Comparison of ENCODE assay signal across 8 cellular contexts in genomic region chr9:137295313-137296213, GRCh38. TPM values are rescaled to one million over a fixed set of nuclear protein-coding genes. Genes with fewer than 3 reads are reported as not detected.
A peak's percentile ranks its signal among the peaks of the same experiment; 100 is the strongest.
DNase-seq lines count a peak whose midpoint lies in the region; ATAC-seq, FAIRE-seq and TF ChIP-seq lines count a peak whose summit lies in the region.

No MANE protein-coding gene starts in this region.

- no peak overlapping the region for H2AFZ ChIP-seq in PC-9
- no peak overlapping the region for H2AFZ ChIP-seq in astrocyte (ENCODE audit: low read depth, low read length)

- no peaks in the 10 kb centered on the region for H3K9me3 Mint-ChIP-seq in astrocyte (ENCODE audit: unreplicated experiment)

- no peaks in the 10 kb centered on the region for H3K27me3 ChIP-seq in PC-9 (ENCODE audit: insufficient read depth, low read depth)
- peaks cover 14% of the 10 kb centered on the region for H3K27me3 ChIP-seq in astrocyte (ENCODE audit: insufficient read depth, low read length)
- H3K27me3 ChIP-seq in iPS-18a (ENCODE audit: control insufficient read depth, insufficient read depth, low read length): peaks cover 53% of the 10 kb centered on the region

- H3K79me2 ChIP-seq in PC-9 (ENCODE audit: low read depth) (peaks cover 18% of the 10 kb centered on the region), astrocyte (ENCODE audit: insufficient read depth, low read length) (no peaks in the 10 kb centered on the region)

- H3K4me3 Mint-ChIP-seq in astrocyte (ENCODE audit: unreplicated experiment): no peak overlapping the region

- no TSS peak for BruUV-seq in PC-9 (replicated peaks; lab: Mats Ljungman, UMichigan)

- H3K27ac Mint-ChIP-seq in astrocyte (ENCODE audit: unreplicated experiment): no peak overlapping the region

- H3F3A ChIP-seq in PC-9 (ENCODE audit: insufficient read depth, low read depth): peaks cover 33% of the 10 kb centered on the region

- H3K36me3 ChIP-seq in PC-9 (ENCODE audit: low read depth): no peaks in the 10 kb centered on the region
- no peaks in the 10 kb centered on the region for H3K36me3 ChIP-seq in astrocyte (ENCODE audit: insufficient read depth, low read length)
- no peaks in the 10 kb centered on the region for H3K36me3 ChIP-seq in iPS-18a (ENCODE audit: control insufficient read depth, low read depth, low read length)

- POLR2A ChIA-PET in PC-9 (lab: Charles Lee; ENCODE audit: unreplicated experiment): no interaction called here

- H3K36me3 Mint-ChIP-seq in astrocyte (ENCODE audit: low read depth, unreplicated experiment): no peaks in the 10 kb centered on the region

- H3K4me1 ChIP-seq in PC-9 (replicated peaks; ENCODE audit: insufficient read depth) (peaks cover 11% of the 10 kb centered on the region), astrocyte (ENCODE audit: insufficient read depth, low read length) (peaks cover 35% of the 10 kb centered on the region), iPS-18a (ENCODE audit: control insufficient read depth, low read depth, low read length) (peaks cover 28% of the 10 kb centered on the region)

- intact Hi-C loops in PC-9 (cut with micrococcal nuclease; ENCODE audit: unreplicated experiment): no loop called here

- no peak for FAIRE-seq in astrocyte (lab: Jason Lieb, UNC)

- TF ChIP-seq CTCF in PC-9 (conservative IDR thresholded peaks at IDR 0.05) (peak; percentile 15; the same call in 1 of the 2 replicates), astrocyte (IDR thresholded peaks at IDR 0.05; ENCODE audit: insufficient read depth, low read depth, low read length) (peak; percentile 5)

- peaks cover 14% of the 10 kb centered on the region for H4K20me1 ChIP-seq in PC-9 (ENCODE audit: insufficient read depth)
- H4K20me1 ChIP-seq in astrocyte (ENCODE audit: insufficient read depth, low read length): peaks cover 3% of the 10 kb centered on the region

- H3K9ac ChIP-seq in astrocyte (ENCODE audit: low read length) (no peak overlapping the region), iPS-18a (ENCODE audit: low read length) (no peak overlapping the region)

- H3K4me3 ChIP-seq in PC-9 (peak overlapping the region; percentile 50; the same call in 1 of the 2 replicates), astrocyte (ENCODE audit: insufficient read depth, low read depth, low read length) (peak overlapping the region; percentile 5), iPS-18a (ENCODE audit: low read length) (peak overlapping the region; percentile 52)

- no peaks in the 10 kb centered on the region for H3K9me3 ChIP-seq in PC-9 (ENCODE audit: insufficient read depth, low read depth)
- H3K9me3 ChIP-seq in astrocyte (ENCODE audit: insufficient read depth, low read depth, low read length): peaks cover 4% of the 10 kb centered on the region
- H3K9me3 ChIP-seq in iPS-18a (ENCODE audit: control insufficient read depth, low read depth, low read length): no peaks in the 10 kb centered on the region

- CTCF ChIA-PET in PC-9 (lab: Charles Lee): no interaction called here

- H3K4me2 ChIP-seq in PC-9 (peak overlapping the region; percentile 75), astrocyte (ENCODE audit: low read length) (peak overlapping the region; percentile 70)

- ATAC-seq in GM18868 (IDR thresholded peaks at IDR 0.05; ENCODE audit: unreplicated experiment) (peak; percentile 42), GM18858 (IDR thresholded peaks at IDR 0.05; ENCODE audit: unreplicated experiment) (no peak)

- peaks cover 6% of the 10 kb centered on the region for H3K4me1 Mint-ChIP-seq in astrocyte (ENCODE audit: low read depth, unreplicated experiment)

- DNase-seq in AG08396 (ENCODE audit: low spot score) (peak; percentile 91), PC-9 (peak in 1 of 2 experiments; percentile 77), astrocyte (ENCODE audit: low read depth) (no peak), NCI-H1092 (lab: John Stamatoyannopoulos, UW) (no peak)
- peak; percentile 46 for DNase-seq in stimulated activated CD4-positive, alpha-beta T cell treated with anti-CD3 and anti-CD28 coated beads, Interleukin-4, amount 100 ng/mL, for 24 hours

- H3K9me2 ChIP-seq in PC-9 (ENCODE audit: insufficient read depth): no peaks in the 10 kb centered on the region

- no peak overlapping the region for H3K27ac ChIP-seq in PC-9
- no peak overlapping the region for H3K27ac ChIP-seq in astrocyte (ENCODE audit: low read depth, low read length)
- no peak overlapping the region for H3K27ac ChIP-seq in iPS-18a (ENCODE audit: low read length)

- H3K27me3 Mint-ChIP-seq in astrocyte (ENCODE audit: low read depth, unreplicated experiment): peaks cover 11% of the 10 kb centered on the region

RNA-seq across cellular contexts. Expression of gene NRARP, which starts 6.5 kb away (rescaled TPM):
- total RNA-seq in PC-9 (2021) (20.6 and 25.8 TPM in 2 replicates), astrocyte (6.9 and 7.3 TPM in 2 replicates)

RNA-seq across cellular contexts. Expression of gene TOR4A, which starts 18.0 kb away (rescaled TPM):
- 48.9 and 59.9 TPM in 2 replicates for total RNA-seq in PC-9 (2021)
- total RNA-seq in astrocyte: 10.8 and 11.8 TPM in 2 replicates

RNA-seq across cellular contexts. Expression of gene NELFB, which starts 40.4 kb away (rescaled TPM):
- total RNA-seq in PC-9 (2021) (94.2 and 103 TPM in 2 replicates), astrocyte (45.8 and 48.9 TPM in 2 replicates)

RNA-seq across cellular contexts. Expression of gene STPG3, which starts 44.5 kb away (rescaled TPM):
- total RNA-seq in PC-9 (2021) (0.45 and 0.46 TPM in 2 replicates), astrocyte (not detected in 2 replicates)

RNA-seq across cellular contexts. Expression of gene TUBB4B, which starts 54.5 kb away (rescaled TPM):
- total RNA-seq in PC-9 (2021) (441 and 494 TPM in 2 replicates), astrocyte (188 and 218 TPM in 2 replicates)

Comparison
In these comparisons a context has a peak if more than half of its experiments do, and no peak if none do; other contexts are left out.
1. DNase-seq: peak in AG08396 (single experiment) and stimulated activated CD4-positive, alpha-beta T cell treated with anti-CD3 and anti-CD28 coated beads, Interleukin-4, amount 100 ng/mL, for 24 hours (single experiment); none in astrocyte (single experiment) and NCI-H1092 (single experiment).
2. Peak in every context shown above with its lines, with median percentiles within 50 percentile points of each other: H3K4me3 ChIP-seq.